Comparison of ENCODE assay signal across 8 cellular contexts in the genomic region with DNA sequence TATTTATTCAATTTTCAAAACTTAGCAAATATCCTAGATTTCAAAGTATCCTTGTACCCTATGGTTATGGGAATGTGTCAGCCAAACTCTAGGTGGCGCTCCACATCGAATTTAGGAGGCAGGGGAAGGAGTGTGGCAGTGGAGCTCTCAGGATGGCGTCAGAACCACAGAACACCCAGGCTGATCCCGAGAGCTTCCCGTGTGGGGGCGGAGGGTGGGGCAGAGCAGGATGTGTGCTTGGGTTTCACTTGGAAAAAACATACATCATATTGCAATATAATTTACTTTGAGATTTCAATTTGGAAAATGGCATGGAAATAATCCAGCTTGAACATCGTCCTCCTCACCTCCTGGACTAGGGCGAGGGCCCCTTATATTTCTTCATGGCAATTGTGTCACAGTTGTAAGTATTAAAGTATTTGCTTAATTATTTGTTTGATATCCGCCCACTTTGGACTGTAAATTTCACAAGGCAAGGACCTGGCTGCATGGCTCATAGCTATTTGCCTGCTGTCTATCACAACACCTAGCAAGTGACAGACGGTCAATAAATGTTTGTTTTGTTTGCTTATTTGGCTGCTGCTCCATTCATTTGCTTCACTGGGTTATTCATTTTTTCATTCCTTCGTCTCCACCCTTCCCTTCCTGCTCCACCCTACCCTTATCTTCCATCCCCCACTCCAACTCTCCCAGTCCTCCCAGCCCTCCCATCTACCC.
DNase-seq lines count a peak whose midpoint lies in the region; ATAC-seq and TF ChIP-seq lines count a peak whose summit lies in the region.

No MANE protein-coding gene starts in this region.

- H3K4me1 ChIP-seq in stomach = peaks cover 16 to 23% (median 18%) of the 10 kb centered on the region in 4 donors

- H3K27me3 ChIP-seq in stomach = peaks cover 0 to 27% (median 0%) of the 10 kb centered on the region in 3 donors

- peak; percentile 76 for TF ChIP-seq CTCF in AG09319 (IDR thresholded peaks at IDR 0.05; ENCODE audit: low read depth, low read length)
- peak; percentile 62 for TF ChIP-seq CTCF in LNCAP (IDR thresholded peaks at IDR 0.05)
- TF ChIP-seq CTCF in VCaP (conservative IDR thresholded peaks at IDR 0.05) = peak; percentile 75
- TF ChIP-seq CTCF in stomach (IDR thresholded peaks at IDR 0.05) = peak in 5 of 7 experiments; percentile 16 to 65 (median 60)

- no peak overlapping the region for H3K27ac ChIP-seq in VCaP
- H3K27ac ChIP-seq in stomach = peak overlapping the region in 3 of 5 donors; percentile 40 to 65 (median 46)

- H3K9me3 ChIP-seq in stomach = peaks cover 0 to 1% (median under 1%) of the 10 kb centered on the region in 4 donors

- peak overlapping the region in 1 of 4 donors; percentile 5 for H3K4me3 ChIP-seq in stomach

- TF ChIP-seq EP300 in stomach (IDR thresholded peaks at IDR 0.05) = no peak

- intact Hi-C loops in stomach (cut with DNase I; ENCODE audit: low total_unique reads) = no loop called here

- DNase-seq in AG09319 (ENCODE audit: extremely low read depth, low read depth) (peak; percentile 81), erythroblast (lab: John Stamatoyannopoulos, UW) (peak; percentile 64 to 76), middle frontal gyrus (ENCODE audit: extremely low spot score, low spot score) (peak; percentile 31), stomach (peak; percentile 75)

- TF ChIP-seq POLR2A in erythroblast (IDR thresholded peaks at IDR 0.05; ENCODE audit: low read length) (no peak), stomach (IDR thresholded peaks at IDR 0.05) (no peak)

- H3K36me3 ChIP-seq in stomach = no peaks in the 10 kb centered on the region

- ATAC-seq in GM18909 (IDR thresholded peaks at IDR 0.05; ENCODE audit: poor library complexity, unreplicated experiment) (peak; percentile 65), GM18520 (IDR thresholded peaks at IDR 0.05; ENCODE audit: unreplicated experiment) (no peak)

- 6 to 17% (median 13%) methylated on average over 11 of the region's 11 CpGs for WGBS in stomach, 5 donors

Comparison
In these comparisons a context has a peak if more than half of its experiments do, and no peak if none do; other contexts are left out.
1. DNase-seq: peak in every context shown above with its lines; median percentile 81 in AG09319; 75 in stomach; 70 in erythroblast; 31 in middle frontal gyrus.